In the genomic region with DNA sequence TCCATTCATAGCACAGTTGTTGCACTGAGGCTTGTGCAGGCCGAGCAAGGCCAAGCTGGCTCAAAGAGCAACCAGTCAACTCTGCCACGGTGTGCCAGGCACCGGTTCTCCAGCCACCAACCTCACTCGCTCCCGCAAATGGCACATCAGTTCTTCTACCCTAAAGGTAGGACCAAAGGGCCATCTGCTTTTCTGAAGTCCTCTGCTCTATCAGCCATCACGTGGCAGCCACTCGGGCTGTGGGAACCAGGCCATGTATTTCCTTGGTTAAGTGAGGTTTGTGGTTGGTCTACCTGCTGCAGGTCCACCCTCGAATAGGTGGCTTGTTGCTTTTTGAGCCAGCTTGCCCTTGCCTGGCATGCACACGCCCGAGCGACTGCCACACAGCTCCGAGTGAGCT, we compare ENCODE assay signal across 5 cellular contexts. TPM values are rescaled to one million over a fixed set of nuclear protein-coding genes. Genes with fewer than 3 reads are reported as not detected.
"Had no signal": no experiment of that assay in that cellular context is flagged by ENCODE, and none has a peak within 500 bp of the region (broad histone marks: within the 10 kb centered on the region; RNA-seq: fewer than 3 reads in every experiment).

No MANE protein-coding gene starts in this region.

RNA-seq across cellular contexts. Expression of gene POTEG, which starts 39.4 kb away (rescaled TPM):
- total RNA-seq: LHCN-M2, MCF 10A, PC-3, RPMI7951 had no signal
- polyA plus RNA-seq: IgD-negative memory B cell had no signal
